2 cellular contexts compared by ENCODE assay signal in the genomic region with DNA sequence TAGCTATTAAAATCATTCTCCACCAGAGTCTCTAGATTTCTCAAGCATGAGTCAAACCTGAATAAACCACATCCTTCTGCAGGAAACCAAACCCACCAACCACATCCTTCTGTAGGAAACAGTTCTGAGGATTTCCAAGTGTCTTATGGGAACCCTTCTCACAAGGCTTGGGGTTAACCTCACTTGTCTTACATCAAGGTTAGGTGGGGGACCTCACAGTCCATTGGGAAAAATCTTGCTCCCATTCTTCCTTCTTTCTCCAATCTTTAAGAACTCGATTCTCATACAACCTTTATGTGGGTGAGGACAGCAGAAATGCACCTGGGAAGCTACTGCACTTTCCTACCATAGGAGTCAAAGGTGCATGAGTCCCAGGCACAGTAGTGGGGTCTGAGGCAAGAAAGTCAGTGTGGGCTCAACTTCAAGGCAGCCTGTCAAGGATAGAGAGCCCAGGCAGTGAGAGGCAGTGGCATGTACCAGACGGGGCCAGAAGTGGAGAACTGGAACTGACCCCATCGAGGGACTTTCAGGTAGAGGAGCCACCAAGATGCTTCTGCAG.
A peak's percentile ranks its signal among the peaks of the same experiment; 100 is the strongest.
TF ChIP-seq lines count a peak whose summit lies in the region.

No MANE protein-coding gene starts in this region.

TF ChIP-seq in SK-N-SH, 30 proteins besides CTCF, POLR2A, EP300 and RAD21 (continued from another document):
- TF ChIP-seq, protein P1, sequence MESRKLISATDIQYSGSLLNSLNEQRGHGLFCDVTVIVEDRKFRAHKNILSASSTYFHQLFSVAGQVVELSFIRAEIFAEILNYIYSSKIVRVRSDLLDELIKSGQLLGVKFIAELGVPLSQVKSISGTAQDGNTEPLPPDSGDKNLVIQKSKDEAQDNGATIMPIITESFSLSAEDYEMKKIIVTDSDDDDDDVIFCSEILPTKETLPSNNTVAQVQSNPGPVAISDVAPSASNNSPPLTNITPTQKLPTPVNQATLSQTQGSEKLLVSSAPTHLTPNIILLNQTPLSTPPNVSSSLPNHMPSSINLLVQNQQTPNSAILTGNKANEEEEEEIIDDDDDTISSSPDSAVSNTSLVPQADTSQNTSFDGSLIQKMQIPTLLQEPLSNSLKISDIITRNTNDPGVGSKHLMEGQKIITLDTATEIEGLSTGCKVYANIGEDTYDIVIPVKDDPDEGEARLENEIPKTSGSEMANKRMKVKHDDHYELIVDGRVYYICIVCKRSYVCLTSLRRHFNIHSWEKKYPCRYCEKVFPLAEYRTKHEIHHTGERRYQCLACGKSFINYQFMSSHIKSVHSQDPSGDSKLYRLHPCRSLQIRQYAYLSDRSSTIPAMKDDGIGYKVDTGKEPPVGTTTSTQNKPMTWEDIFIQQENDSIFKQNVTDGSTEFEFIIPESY (IDR thresholded peaks at IDR 0.05; ENCODE audit: borderline replicate concordance, low read depth) = no peak
- TF ChIP-seq FOXJ3 (CRISPR knock-in tag; IDR thresholded peaks at IDR 0.05) (no peak), YY1 (IDR thresholded peaks at IDR 0.05; ENCODE audit: low read depth) (no peak), TCF12 (IDR thresholded peaks at IDR 0.05) (0 out of 2 replicates have a peak, but pooled peaks have one; percentile 8), TEAD4 (IDR thresholded peaks at IDR 0.05; ENCODE audit: borderline replicate concordance, insufficient read depth) (peak; percentile 30; the same call in 1 of the 2 replicates), MEF2A (IDR thresholded peaks at IDR 0.05; ENCODE audit: borderline replicate concordance, low read depth) (no peak), CHD2 (IDR thresholded peaks at IDR 0.05; ENCODE audit: low read length, partially characterized antibody) (no peak)
- TF ChIP-seq, protein P2, sequence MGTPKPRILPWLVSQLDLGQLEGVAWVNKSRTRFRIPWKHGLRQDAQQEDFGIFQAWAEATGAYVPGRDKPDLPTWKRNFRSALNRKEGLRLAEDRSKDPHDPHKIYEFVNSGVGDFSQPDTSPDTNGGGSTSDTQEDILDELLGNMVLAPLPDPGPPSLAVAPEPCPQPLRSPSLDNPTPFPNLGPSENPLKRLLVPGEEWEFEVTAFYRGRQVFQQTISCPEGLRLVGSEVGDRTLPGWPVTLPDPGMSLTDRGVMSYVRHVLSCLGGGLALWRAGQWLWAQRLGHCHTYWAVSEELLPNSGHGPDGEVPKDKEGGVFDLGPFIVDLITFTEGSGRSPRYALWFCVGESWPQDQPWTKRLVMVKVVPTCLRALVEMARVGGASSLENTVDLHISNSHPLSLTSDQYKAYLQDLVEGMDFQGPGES (IDR thresholded peaks at IDR 0.05; ENCODE audit: low read depth, low read length) = no peak
- TF ChIP-seq, protein P3, sequence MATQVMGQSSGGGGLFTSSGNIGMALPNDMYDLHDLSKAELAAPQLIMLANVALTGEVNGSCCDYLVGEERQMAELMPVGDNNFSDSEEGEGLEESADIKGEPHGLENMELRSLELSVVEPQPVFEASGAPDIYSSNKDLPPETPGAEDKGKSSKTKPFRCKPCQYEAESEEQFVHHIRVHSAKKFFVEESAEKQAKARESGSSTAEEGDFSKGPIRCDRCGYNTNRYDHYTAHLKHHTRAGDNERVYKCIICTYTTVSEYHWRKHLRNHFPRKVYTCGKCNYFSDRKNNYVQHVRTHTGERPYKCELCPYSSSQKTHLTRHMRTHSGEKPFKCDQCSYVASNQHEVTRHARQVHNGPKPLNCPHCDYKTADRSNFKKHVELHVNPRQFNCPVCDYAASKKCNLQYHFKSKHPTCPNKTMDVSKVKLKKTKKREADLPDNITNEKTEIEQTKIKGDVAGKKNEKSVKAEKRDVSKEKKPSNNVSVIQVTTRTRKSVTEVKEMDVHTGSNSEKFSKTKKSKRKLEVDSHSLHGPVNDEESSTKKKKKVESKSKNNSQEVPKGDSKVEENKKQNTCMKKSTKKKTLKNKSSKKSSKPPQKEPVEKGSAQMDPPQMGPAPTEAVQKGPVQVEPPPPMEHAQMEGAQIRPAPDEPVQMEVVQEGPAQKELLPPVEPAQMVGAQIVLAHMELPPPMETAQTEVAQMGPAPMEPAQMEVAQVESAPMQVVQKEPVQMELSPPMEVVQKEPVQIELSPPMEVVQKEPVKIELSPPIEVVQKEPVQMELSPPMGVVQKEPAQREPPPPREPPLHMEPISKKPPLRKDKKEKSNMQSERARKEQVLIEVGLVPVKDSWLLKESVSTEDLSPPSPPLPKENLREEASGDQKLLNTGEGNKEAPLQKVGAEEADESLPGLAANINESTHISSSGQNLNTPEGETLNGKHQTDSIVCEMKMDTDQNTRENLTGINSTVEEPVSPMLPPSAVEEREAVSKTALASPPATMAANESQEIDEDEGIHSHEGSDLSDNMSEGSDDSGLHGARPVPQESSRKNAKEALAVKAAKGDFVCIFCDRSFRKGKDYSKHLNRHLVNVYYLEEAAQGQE (IDR thresholded peaks at IDR 0.05; ENCODE audit: low read depth, low read length) = no peak

TF ChIP-seq in GM12878, 131 proteins besides CTCF, POLR2A, EP300 and RAD21 (continued from another document and continues in another):
- TF ChIP-seq GABPA (IDR thresholded peaks at IDR 0.05; ENCODE audit: low read depth) (peak; percentile 61; the same call in 1 of the 2 replicates), TCF3 (IDR thresholded peaks at IDR 0.05; ENCODE audit: borderline replicate concordance, insufficient read depth, low read depth, low read length) (0 out of 2 replicates have a peak, but pooled peaks have one; percentile 36), CREM (IDR thresholded peaks at IDR 0.05; ENCODE audit: low read depth) (peak; percentile 49; the same call in 1 of the 2 replicates), STAT3 (IDR thresholded peaks at IDR 0.05; ENCODE audit: low read depth, low read length) (no peak), MEF2B (IDR thresholded peaks at IDR 0.05; ENCODE audit: partially characterized antibody, poor library complexity, severe bottlenecking) (peak; percentile 43), CHD2 (IDR thresholded peaks at IDR 0.05; ENCODE audit: borderline replicate concordance, low read depth, low read length) (no peak), STAT1 (conservative IDR thresholded peaks at IDR 0.05) (no peak), ATF7 (IDR thresholded peaks at IDR 0.05; ENCODE audit: low read depth) (0 out of 2 replicates have a peak, but pooled peaks have one; percentile 23), JUNB (IDR thresholded peaks at IDR 0.05) (peak; percentile 75), MEF2A (IDR thresholded peaks at IDR 0.05; ENCODE audit: insufficient read depth, low read depth, low read length) (0 out of 2 replicates have a peak, but pooled peaks have one; percentile 19), MTA3 (IDR thresholded peaks at IDR 0.05; ENCODE audit: borderline replicate concordance, low read length) (peak; percentile 95; the same call in 1 of the 2 replicates), KDM1A (IDR thresholded peaks at IDR 0.05; ENCODE audit: borderline replicate concordance) (no peak), SIN3A (IDR thresholded peaks at IDR 0.05; ENCODE audit: low read depth, low read length) (no peak), CREB1 (IDR thresholded peaks at IDR 0.05; ENCODE audit: low read depth) (0 out of 2 replicates have a peak, but pooled peaks have one; percentile 27), EGR1 (IDR thresholded peaks at IDR 0.05; ENCODE audit: borderline replicate concordance in 1 of 2, low read depth in 2 of 2, low read length in 2 of 2) (no peak), SP1 (IDR thresholded peaks at IDR 0.05; ENCODE audit: low read depth, low read length) (no peak), MYB (IDR thresholded peaks at IDR 0.05; ENCODE audit: borderline replicate concordance, low read depth, low read length) (no peak), HDGF (IDR thresholded peaks at IDR 0.05) (no peak), TCF12 (IDR thresholded peaks at IDR 0.05; ENCODE audit: low read depth, low read length) (0 out of 2 replicates have a peak, but pooled peaks have one; percentile 26), ETV6 (conservative IDR thresholded peaks at IDR 0.05 in 1 of 2, IDR thresholded peaks at IDR 0.05 in 1 of 2; ENCODE audit: borderline replicate concordance in 1 of 2, low read depth in 1 of 2) (peak in 1 of 2 experiments; percentile 96; a peak in 2 of 4 replicates), IKZF1 (conservative IDR thresholded peaks at IDR 0.05) (peak; percentile 36; the same call in 1 of the 2 replicates), IRF4 (IDR thresholded peaks at IDR 0.05; ENCODE audit: low read depth, low read length) (peak; percentile 77), EZH2 (IDR thresholded peaks at IDR 0.05; ENCODE audit: borderline replicate concordance, control insufficient read depth, low read depth, low read length) (0 out of 2 replicates have a peak, but pooled peaks have one; percentile 91), PAX5 (IDR thresholded peaks at IDR 0.05; ENCODE audit: borderline replicate concordance, low read depth, low read length) (peak; percentile 60; the same call in 1 of the 2 replicates), RBBP5 (conservative IDR thresholded peaks at IDR 0.05) (no peak), ZNF622 (IDR thresholded peaks at IDR 0.05) (no peak), NBN (IDR thresholded peaks at IDR 0.05) (no peak), ZBED1 (IDR thresholded peaks at IDR 0.05; ENCODE audit: borderline replicate concordance) (peak; percentile 31; the same call in 1 of the 2 replicates), HCFC1 (IDR thresholded peaks at IDR 0.05; ENCODE audit: low read length) (no peak), LARP7 (IDR thresholded peaks at IDR 0.05) (no peak), CEBPB (IDR thresholded peaks at IDR 0.05; ENCODE audit: borderline replicate concordance in 1 of 2, low read depth in 2 of 2, low read length in 2 of 2) (peak in 1 of 2 experiments; percentile 77; a peak in 1 of 4 replicates), POU2F2 (IDR thresholded peaks at IDR 0.05; ENCODE audit: borderline replicate concordance, low read depth, low read length) (peak; percentile 38; the same call in 1 of the 3 replicates), RELA (IDR thresholded peaks at IDR 0.05; ENCODE audit: borderline replicate concordance, partially characterized antibody) (no peak), DPF2 (IDR thresholded peaks at IDR 0.05) (peak; percentile 28; the same call in 1 of the 2 replicates), IKZF2 (IDR thresholded peaks at IDR 0.05) (peak; percentile 75 to 82), JUND (IDR thresholded peaks at IDR 0.05; ENCODE audit: low read depth, low read length) (no peak), EED (IDR thresholded peaks at IDR 0.05; ENCODE audit: low read depth) (peak; percentile 76), MTA2 (IDR thresholded peaks at IDR 0.05; ENCODE audit: low read depth) (no peak), SREBF2 (IDR thresholded peaks at IDR 0.05; ENCODE audit: low read length) (no peak), CBX3 (IDR thresholded peaks at IDR 0.05; ENCODE audit: borderline replicate concordance, low read depth) (no peak), RB1 (IDR thresholded peaks at IDR 0.05; ENCODE audit: borderline replicate concordance) (no peak), RUNX3 (IDR thresholded peaks at IDR 0.05; ENCODE audit: low read length) (peak; percentile 100), SMAD5 (IDR thresholded peaks at IDR 0.05; ENCODE audit: low read depth) (no peak)
- TF ChIP-seq, protein P4, sequence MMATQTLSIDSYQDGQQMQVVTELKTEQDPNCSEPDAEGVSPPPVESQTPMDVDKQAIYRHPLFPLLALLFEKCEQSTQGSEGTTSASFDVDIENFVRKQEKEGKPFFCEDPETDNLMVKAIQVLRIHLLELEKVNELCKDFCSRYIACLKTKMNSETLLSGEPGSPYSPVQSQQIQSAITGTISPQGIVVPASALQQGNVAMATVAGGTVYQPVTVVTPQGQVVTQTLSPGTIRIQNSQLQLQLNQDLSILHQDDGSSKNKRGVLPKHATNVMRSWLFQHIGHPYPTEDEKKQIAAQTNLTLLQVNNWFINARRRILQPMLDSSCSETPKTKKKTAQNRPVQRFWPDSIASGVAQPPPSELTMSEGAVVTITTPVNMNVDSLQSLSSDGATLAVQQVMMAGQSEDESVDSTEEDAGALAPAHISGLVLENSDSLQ (IDR thresholded peaks at IDR 0.05) = no peak
- TF ChIP-seq, protein P5, sequence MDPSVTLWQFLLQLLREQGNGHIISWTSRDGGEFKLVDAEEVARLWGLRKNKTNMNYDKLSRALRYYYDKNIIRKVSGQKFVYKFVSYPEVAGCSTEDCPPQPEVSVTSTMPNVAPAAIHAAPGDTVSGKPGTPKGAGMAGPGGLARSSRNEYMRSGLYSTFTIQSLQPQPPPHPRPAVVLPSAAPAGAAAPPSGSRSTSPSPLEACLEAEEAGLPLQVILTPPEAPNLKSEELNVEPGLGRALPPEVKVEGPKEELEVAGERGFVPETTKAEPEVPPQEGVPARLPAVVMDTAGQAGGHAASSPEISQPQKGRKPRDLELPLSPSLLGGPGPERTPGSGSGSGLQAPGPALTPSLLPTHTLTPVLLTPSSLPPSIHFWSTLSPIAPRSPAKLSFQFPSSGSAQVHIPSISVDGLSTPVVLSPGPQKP (IDR thresholded peaks at IDR 0.05; ENCODE audit: low read depth, low read length) = no peak
- TF ChIP-seq, protein P6, sequence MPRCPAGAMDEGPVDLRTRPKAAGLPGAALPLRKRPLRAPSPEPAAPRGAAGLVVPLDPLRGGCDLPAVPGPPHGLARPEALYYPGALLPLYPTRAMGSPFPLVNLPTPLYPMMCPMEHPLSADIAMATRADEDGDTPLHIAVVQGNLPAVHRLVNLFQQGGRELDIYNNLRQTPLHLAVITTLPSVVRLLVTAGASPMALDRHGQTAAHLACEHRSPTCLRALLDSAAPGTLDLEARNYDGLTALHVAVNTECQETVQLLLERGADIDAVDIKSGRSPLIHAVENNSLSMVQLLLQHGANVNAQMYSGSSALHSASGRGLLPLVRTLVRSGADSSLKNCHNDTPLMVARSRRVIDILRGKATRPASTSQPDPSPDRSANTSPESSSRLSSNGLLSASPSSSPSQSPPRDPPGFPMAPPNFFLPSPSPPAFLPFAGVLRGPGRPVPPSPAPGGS (IDR thresholded peaks at IDR 0.05; ENCODE audit: borderline replicate concordance, insufficient read depth, low read depth, low read length, poor library complexity, severe bottlenecking) = peak; percentile 77
- TF ChIP-seq, protein P7, sequence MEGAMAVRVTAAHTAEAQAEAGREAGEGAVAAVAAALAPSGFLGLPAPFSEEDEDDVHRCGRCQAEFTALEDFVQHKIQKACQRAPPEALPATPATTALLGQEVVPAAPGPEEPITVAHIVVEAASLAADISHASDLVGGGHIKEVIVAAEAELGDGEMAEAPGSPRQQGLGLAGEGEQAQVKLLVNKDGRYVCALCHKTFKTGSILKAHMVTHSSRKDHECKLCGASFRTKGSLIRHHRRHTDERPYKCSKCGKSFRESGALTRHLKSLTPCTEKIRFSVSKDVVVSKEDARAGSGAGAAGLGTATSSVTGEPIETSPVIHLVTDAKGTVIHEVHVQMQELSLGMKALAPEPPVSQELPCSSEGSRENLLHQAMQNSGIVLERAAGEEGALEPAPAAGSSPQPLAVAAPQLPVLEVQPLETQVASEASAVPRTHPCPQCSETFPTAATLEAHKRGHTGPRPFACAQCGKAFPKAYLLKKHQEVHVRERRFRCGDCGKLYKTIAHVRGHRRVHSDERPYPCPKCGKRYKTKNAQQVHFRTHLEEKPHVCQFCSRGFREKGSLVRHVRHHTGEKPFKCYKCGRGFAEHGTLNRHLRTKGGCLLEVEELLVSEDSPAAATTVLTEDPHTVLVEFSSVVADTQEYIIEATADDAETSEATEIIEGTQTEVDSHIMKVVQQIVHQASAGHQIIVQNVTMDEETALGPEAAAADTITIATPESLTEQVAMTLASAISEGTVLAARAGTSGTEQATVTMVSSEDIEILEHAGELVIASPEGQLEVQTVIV (IDR thresholded peaks at IDR 0.05; ENCODE audit: borderline replicate concordance, partially characterized antibody) = no peak
